Comparison of ENCODE assay signal across 19 cellular contexts in genomic region chr2:58070765-58071164, GRCh38. TPM values are rescaled to one million over a fixed set of nuclear protein-coding genes. Genes with fewer than 3 reads are reported as not detected.
DNase-seq lines count a peak whose midpoint lies in the region; ATAC-seq, FAIRE-seq and TF ChIP-seq lines count a peak whose summit lies in the region.
"Had no signal": no experiment of that assay in that cellular context is flagged by ENCODE, and none has a peak within 500 bp of the region (broad histone marks: within the 10 kb centered on the region; RNA-seq: fewer than 3 reads in every experiment).

No MANE protein-coding gene starts in this region.

- TF ChIP-seq CTCF in HepG2 (CRISPR knock-in tag; IDR thresholded peaks at IDR 0.05) (no peak), right lobe of liver (IDR thresholded peaks at IDR 0.05) (no peak)

- H3K4me2 ChIP-seq in HepG2 (ENCODE audit: low read depth, low read length) = no peak overlapping the region
- H3K4me2 ChIP-seq: BLaER1, GM23338 had no signal

- H2AFZ ChIP-seq in HepG2 (ENCODE audit: low read length) = no peak overlapping the region
- H2AFZ ChIP-seq: GM23338 had no signal

- H3K79me2 ChIP-seq in HepG2 (ENCODE audit: insufficient read depth, low read length) = peaks cover 3% of the 10 kb centered on the region

- TF ChIP-seq EP300 in HepG2 (IDR thresholded peaks at IDR 0.05; ENCODE audit: low read depth in 2 of 2, low read length in 2 of 2) = no peak
- TF ChIP-seq EP300 in HepG2 (CRISPR knock-in tag; IDR thresholded peaks at IDR 0.05; ENCODE audit: borderline replicate concordance) = no peak

- H3K4me1 ChIP-seq in HepG2 (ENCODE audit: insufficient read depth, low read length) (no peaks in the 10 kb centered on the region), right lobe of liver (no peaks in the 10 kb centered on the region)
- H3K4me1 ChIP-seq: BLaER1, Caco-2 had no signal

- H3K4me1 Mint-ChIP-seq in memory B cell = peaks cover 28% of the 10 kb centered on the region
- peaks cover 8 to 20% of the 10 kb centered on the region in 2 donors for H3K4me1 Mint-ChIP-seq in natural killer cell treated with Interleukin-12 subunit alpha and Interleukin-12 subunit beta and Interleukin-15 and Interleukin-18, amount 100 ng/mL, for 72 hours (ENCODE audit: low read depth in 2 of 2)
- H3K4me1 Mint-ChIP-seq: GM23338 had no signal

- DNase-seq in HepG2 (ENCODE audit: low spot score) (no peak), right lobe of liver (no peak), memory B cell (ENCODE audit: low spot score in 2 of 2) (no peak)
- DNase-seq in natural killer cell treated with Interleukin-12 subunit alpha and Interleukin-12 subunit beta and Interleukin-15 and Interleukin-18, amount 100 ng/mL, for 72 hours (ENCODE audit: low spot score) = no peak
- DNase-seq: Caco-2; CD4-positive, CD25-positive, alpha-beta regulatory T cell; CD8-positive, alpha-beta T cell; DMS153; DND-41; H9 had no signal

- WGBS in HepG2 (ENCODE audit: low lambda C conversion rate) = 96% methylated on average over 2 of the region's 2 CpGs
- WGBS in right lobe of liver (ENCODE audit: insufficient coverage, low coverage, low lambda C conversion rate, missing lambda C conversion rate) = 97% methylated on average over 2 of the region's 2 CpGs

- CTCF ChIA-PET in HepG2 (lab: Yijun Ruan, JAX; ENCODE audit: low intra/inter-chr PET ratio, low total read pairs) = no interaction called here

- no peak overlapping the region for H3K4me3 Mint-ChIP-seq in memory B cell
- H3K4me3 Mint-ChIP-seq in natural killer cell treated with Interleukin-12 subunit alpha and Interleukin-12 subunit beta and Interleukin-15 and Interleukin-18, amount 100 ng/mL, for 72 hours = no peak overlapping the region
- H3K4me3 Mint-ChIP-seq: B cell; CD4-positive, CD25-positive, alpha-beta regulatory T cell; CD8-positive, alpha-beta T cell; GM23338; H9 had no signal

- H3K27ac ChIP-seq in HepG2 (ENCODE audit: extremely low read length, insufficient read depth, low read length) (no peak overlapping the region), right lobe of liver (no peak overlapping the region)
- H3K27ac ChIP-seq: 22Rv1, BLaER1, C4-2B had no signal

- BruUV-seq in HepG2 (replicated peaks; lab: Mats Ljungman, UMichigan) = no TSS peak

- H3K36me3 Mint-ChIP-seq in memory B cell = peaks cover 40% of the 10 kb centered on the region
- peaks cover 17% of the 10 kb centered on the region for H3K36me3 Mint-ChIP-seq in natural killer cell treated with Interleukin-12 subunit alpha and Interleukin-12 subunit beta and Interleukin-15 and Interleukin-18, amount 100 ng/mL, for 72 hours

- in situ Hi-C loops in HepG2 (cut with HindIII; ENCODE audit: extremely low pct_ligation_motif_present, low pct_unique_long_range_greater_than_20kb) = no loop called here

- H3K9me3 ChIP-seq in HepG2 (ENCODE audit: low read length) = no peaks in the 10 kb centered on the region
- H3K9me3 ChIP-seq in right lobe of liver = no peaks in the 10 kb centered on the region
- H3K9me3 ChIP-seq: Caco-2 had no signal

- no peaks in the 10 kb centered on the region for H3K27me3 Mint-ChIP-seq in memory B cell
- H3K27me3 Mint-ChIP-seq in natural killer cell treated with Interleukin-12 subunit alpha and Interleukin-12 subunit beta and Interleukin-15 and Interleukin-18, amount 100 ng/mL, for 72 hours = no peaks in the 10 kb centered on the region
- H3K27me3 Mint-ChIP-seq: B cell; CD4-positive, CD25-positive, alpha-beta regulatory T cell had no signal

- 0 out of 5 replicates have a peak, but pooled peaks cover 0 to 4% of the 10 kb centered on the region in 2 experiments for H3K36me3 ChIP-seq in HepG2 (replicated peaks in 1 of 2; ENCODE audit: control insufficient read depth in 1 of 2, insufficient read depth in 2 of 2, low read length in 2 of 2)
- no peaks in the 10 kb centered on the region for H3K36me3 ChIP-seq in right lobe of liver

- TF ChIP-seq RAD21 in HepG2 (CRISPR knock-in tag; IDR thresholded peaks at IDR 0.05) = no peak

- TF ChIP-seq POLR2A in HepG2 (IDR thresholded peaks at IDR 0.05; ENCODE audit: insufficient read depth in 1 of 2, low read depth in 2 of 2, low read length in 2 of 2) (no peak), right lobe of liver (IDR thresholded peaks at IDR 0.05) (no peak)

- H3K9ac ChIP-seq in HepG2 (ENCODE audit: insufficient read depth, low read depth, low read length) = no peak overlapping the region
- H3K9ac ChIP-seq: BLaER1 had no signal

- no peak overlapping the region for H3K4me3 ChIP-seq in HepG2 (replicated peaks in 1 of 3; ENCODE audit: insufficient read depth in 1 of 3, low read depth in 2 of 3, low read length in 3 of 3)
- no peak overlapping the region for H3K4me3 ChIP-seq in right lobe of liver
- H3K4me3 ChIP-seq: BLaER1, GM23338 had no signal

- H3K27me3 ChIP-seq in HepG2 (ENCODE audit: control insufficient read depth in 1 of 2, insufficient read depth in 2 of 2, low read length in 2 of 2) (no peaks in the 10 kb centered on the region), right lobe of liver (no peaks in the 10 kb centered on the region)
- H3K27me3 ChIP-seq: BLaER1 had no signal

- peak overlapping the region; percentile 22 for H3K27ac Mint-ChIP-seq in memory B cell
- H3K27ac Mint-ChIP-seq in natural killer cell treated with Interleukin-12 subunit alpha and Interleukin-12 subunit beta and Interleukin-15 and Interleukin-18, amount 100 ng/mL, for 72 hours = no peak overlapping the region
- H3K27ac Mint-ChIP-seq: B cell; CD8-positive, alpha-beta T cell; GM23338; H9 had no signal

- POLR2A ChIA-PET in HepG2 (lab: Yijun Ruan, JAX) = no interaction called here

- FAIRE-seq in HepG2 (lab: Jason Lieb, UNC) (no peak), TTC549 (lab: Jason Lieb, UNC) (peak; percentile 7)
- FAIRE-seq: GM12892 had no signal

- peaks cover 8% of the 10 kb centered on the region for H3K9me3 Mint-ChIP-seq in memory B cell
- H3K9me3 Mint-ChIP-seq in natural killer cell treated with Interleukin-12 subunit alpha and Interleukin-12 subunit beta and Interleukin-15 and Interleukin-18, amount 100 ng/mL, for 72 hours = no peaks in the 10 kb centered on the region
- H3K9me3 Mint-ChIP-seq: H9 had no signal

- no peaks in the 10 kb centered on the region for H4K20me1 ChIP-seq in HepG2 (ENCODE audit: insufficient read depth, low read length)

- ATAC-seq in HepG2 = no peak
- ATAC-seq in right lobe of liver = no peak
- ATAC-seq in memory B cell (ENCODE audit: low read depth) = no peak
- no peak for ATAC-seq in HG03095 (IDR thresholded peaks at IDR 0.05; ENCODE audit: unreplicated experiment)
- ATAC-seq in natural killer cell treated with Interleukin-12 subunit alpha and Interleukin-12 subunit beta and Interleukin-15 and Interleukin-18, amount 100 ng/mL, for 72 hours = no peak
- ATAC-seq: CD8-positive, alpha-beta T cell; GM23338; HCT116 had no signal

- intact Hi-C loops in HepG2 (cut with micrococcal nuclease; ENCODE audit: unreplicated experiment) = no loop called here
- intact Hi-C loops in right lobe of liver (cut with DNase I) = no loop called here

TF ChIP-seq in HepG2, 621 proteins besides CTCF, POLR2A, EP300 and RAD21 (continues in another document):
- TF ChIP-seq BRD4 (CRISPR knock-in tag; IDR thresholded peaks at IDR 0.05) = no peak

RNA-seq across cellular contexts. Expression of gene VRK2, which starts 24.2 kb away (rescaled TPM):
- total RNA-seq in HepG2 (2016; rRNA removed; fragmentation: Illumina TruSeq; extraction: Trizol) (29.1 and 41.1 TPM in 2 replicates), right lobe of liver (10 to 100 TPM in 3 of 6 experiments, 1 to 10 TPM in 3; 7.7 to 13.0 (median 10.2) TPM)
- total RNA-seq in HepG2 (2016; cell fraction: cytosol; rRNA removed; fragmentation: Illumina TruSeq; extraction: Trizol; ENCODE audit: low read depth) = 13.1 and 15.0 TPM in 2 replicates
- 27.4 and 42.5 TPM in 2 replicates for total RNA-seq in HepG2 (2016; cell fraction: insoluble cytoplasmic fraction; rRNA removed; fragmentation: Illumina TruSeq; extraction: Trizol)
- total RNA-seq in HepG2 (2016; cell fraction: membrane; rRNA removed; fragmentation: Illumina TruSeq; extraction: Trizol) = 17.7 and 19.7 TPM in 2 replicates
- total RNA-seq in HepG2 (2016; cell fraction: nucleus; rRNA removed; fragmentation: Illumina TruSeq; extraction: Trizol) = 20.0 and 23.2 TPM in 2 replicates
- 9.3 and 13.3 TPM in 2 replicates for polyA plus RNA-seq in HepG2 (2011; rRNA removed)
- polyA plus RNA-seq in HepG2 (2011; cell fraction: cytosol; rRNA removed) = 6.5 and 7.7 TPM in 2 replicates
- polyA plus RNA-seq in HepG2 (2011; cell fraction: nucleus; rRNA removed) = 7.7 and 9.2 TPM in 2 replicates
- 15.3 and 17.4 TPM in 2 replicates for polyA plus RNA-seq in HepG2 (2012)
- polyA plus RNA-seq in HepG2 (2016; cell fraction: cytosol; fragmentation: Illumina TruSeq; extraction: Trizol; ENCODE audit: low read depth) = 4.8 and 5.4 TPM in 2 replicates
- 37.9 and 42.5 TPM in 2 replicates for polyA plus RNA-seq in HepG2 (2016; cell fraction: insoluble cytoplasmic fraction; fragmentation: Illumina TruSeq; extraction: Trizol; ENCODE audit: low read depth)
- 10.1 and 10.3 TPM in 2 replicates for polyA plus RNA-seq in HepG2 (2016; cell fraction: membrane; fragmentation: Illumina TruSeq; extraction: Trizol; ENCODE audit: low read depth)
- 20.3 and 22.6 TPM in 2 replicates for polyA plus RNA-seq in HepG2 (2016; cell fraction: nucleus; fragmentation: Illumina TruSeq; extraction: Trizol; ENCODE audit: insufficient read depth, low read depth)
- polyA minus RNA-seq in HepG2 (2011; rRNA and poly(A)+ RNA removed; ENCODE audit: low replicate concordance) = 4.8 and 9.4 TPM in 2 replicates
- 11.0 and 11.4 TPM in 2 replicates for polyA minus RNA-seq in HepG2 (2011; cell fraction: cytosol; rRNA and poly(A)+ RNA removed)
- polyA minus RNA-seq in HepG2 (2011; cell fraction: nucleus; rRNA and poly(A)+ RNA removed) = 26.7 and 30.0 TPM in 2 replicates
- total RNA-seq in natural killer cell treated with Interleukin-12 subunit alpha and Interleukin-12 subunit beta and Interleukin-15 and Interleukin-18, amount 100 ng/mL, for 72 hours = 10 to 100 TPM; 26.3 to 27.1 TPM
